ENCODE assay signal across 2 cellular contexts in the genomic region with DNA sequence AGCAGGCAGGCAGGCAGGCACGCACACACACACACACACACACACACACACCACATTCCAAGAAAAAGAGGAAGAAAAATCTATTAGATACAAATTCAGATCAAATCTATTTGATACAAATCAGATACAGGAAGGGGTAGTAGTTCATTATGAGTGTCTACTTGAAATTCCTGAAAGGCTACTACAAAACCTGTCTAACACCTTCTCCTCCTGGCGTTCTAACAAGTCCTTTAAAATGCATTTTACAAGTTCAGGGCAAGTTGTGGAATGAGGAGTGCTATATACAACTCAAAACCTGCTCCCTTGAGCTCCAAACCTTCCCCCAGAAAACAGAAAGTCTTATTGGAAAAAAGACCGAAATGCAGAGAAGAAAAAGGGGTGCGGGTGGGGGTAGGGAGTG.
TF ChIP-seq lines count a peak whose summit lies in the region.

No MANE protein-coding gene starts in this region.

TF ChIP-seq in WTC11, 78 proteins besides CTCF, POLR2A, EP300 and RAD21:
- TF ChIP-seq CBFB (CRISPR knock-in tag; IDR thresholded peaks at IDR 0.05; ENCODE audit: low read depth) (no peak), JAZF1 (CRISPR knock-in tag; IDR thresholded peaks at IDR 0.05) (no peak), IRF2 (CRISPR knock-in tag; IDR thresholded peaks at IDR 0.05; ENCODE audit: borderline replicate concordance, low read depth) (no peak), EMX1 (CRISPR knock-in tag; IDR thresholded peaks at IDR 0.05) (no peak), MXD4 (CRISPR knock-in tag; IDR thresholded peaks at IDR 0.05; ENCODE audit: borderline replicate concordance) (no peak), ZNF138 (CRISPR knock-in tag; conservative IDR thresholded peaks at IDR 0.05) (no peak)
TF ChIP-seq in WTC11: peak in this region for 0.

TF ChIP-seq in HepG2, 621 proteins besides CTCF, POLR2A, EP300 and RAD21:
- TF ChIP-seq ZSCAN12 (CRISPR knock-in tag; IDR thresholded peaks at IDR 0.05) (no peak), NFE2L1 (CRISPR knock-in tag; IDR thresholded peaks at IDR 0.05; ENCODE audit: borderline replicate concordance) (no peak)
